19 cellular contexts compared by ENCODE assay signal in the genomic region with DNA sequence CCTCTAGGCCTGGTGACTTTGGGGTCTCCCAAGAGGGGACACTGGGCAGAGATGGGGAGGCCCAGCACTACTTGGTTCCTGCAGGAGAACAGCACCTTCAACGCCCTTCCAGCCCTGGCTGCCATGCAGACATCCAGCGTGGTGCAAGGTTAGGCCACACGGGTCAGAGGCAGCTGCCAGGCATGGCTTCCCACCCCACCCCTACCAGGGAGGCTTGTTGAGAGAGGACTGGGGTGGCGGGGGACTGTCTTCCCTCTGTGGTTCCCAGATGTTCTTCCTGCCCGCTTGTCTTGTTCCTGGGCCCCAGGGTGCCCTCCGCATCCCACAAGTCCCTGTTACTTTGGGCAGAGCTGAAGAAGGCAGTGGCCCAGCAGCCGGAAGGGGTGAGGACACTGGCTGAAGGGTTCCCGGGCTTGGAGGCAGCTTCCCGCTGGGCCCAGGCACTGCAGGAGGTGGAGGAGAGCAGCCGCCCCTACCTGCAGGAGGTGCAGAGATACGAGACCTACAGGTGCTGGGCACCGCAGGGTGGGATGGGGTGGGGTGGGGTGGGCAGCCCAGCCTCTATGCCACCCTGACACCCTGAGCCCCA. TPM values are rescaled to one million over a fixed set of nuclear protein-coding genes. Genes with fewer than 3 reads are reported as not detected.
DNase-seq lines count a peak whose midpoint lies in the region; ATAC-seq, FAIRE-seq and TF ChIP-seq lines count a peak whose summit lies in the region.
"Had no signal": no experiment of that assay in that cellular context is flagged by ENCODE, and none has a peak within 500 bp of the region (broad histone marks: within the 10 kb centered on the region; RNA-seq: fewer than 3 reads in every experiment).

No MANE protein-coding gene starts in this region.

- intact Hi-C loops in CD14-positive monocyte (cut with micrococcal nuclease): no loop called here
- intact Hi-C loops in esophagus squamous epithelium (cut with DNase I): no loop called here
- intact Hi-C loops in pancreas (cut with DNase I): loop anchor here in 1 of 3 donors (5.0 kb wide), 1 partner anchor 34 kb away; no protein-coding TSS in a partner anchor

- 84 to 89% methylated on average over 7 to 9 of the region's 12 CpGs for WGBS in esophagus squamous epithelium, 2 donors
- WGBS in pancreas, 2 donors: 90 to 99% methylated on average over 12 of the region's 12 CpGs

- H3K27me3 ChIP-seq in esophagus squamous epithelium: no peaks in the 10 kb centered on the region
- H3K27me3 ChIP-seq in pancreas: no peaks in the 10 kb centered on the region
- H3K27me3 ChIP-seq: BLaER1 had no signal

- no peak overlapping the region for H3K4me3 ChIP-seq in esophagus squamous epithelium
- no peak overlapping the region for H3K4me3 ChIP-seq in pancreas
- H3K4me3 ChIP-seq: BLaER1 had no signal

- no peak for TF ChIP-seq POLR2A in esophagus squamous epithelium (IDR thresholded peaks at IDR 0.05)

- H3K9me3 ChIP-seq in esophagus squamous epithelium (no peaks in the 10 kb centered on the region), pancreas (no peaks in the 10 kb centered on the region)
- H3K9me3 ChIP-seq: BLaER1 had no signal

- peaks cover 17 to 68% (median 21%) of the 10 kb centered on the region in 3 donors for H3K4me1 ChIP-seq in esophagus squamous epithelium
- H3K4me1 ChIP-seq in pancreas: peaks cover 9 to 30% (median 10%) of the 10 kb centered on the region in 3 donors
- H3K4me1 ChIP-seq: BLaER1 had no signal

- H3K36me3 ChIP-seq in esophagus squamous epithelium (peaks cover 0 to 54% (median 23%) of the 10 kb centered on the region in 3 donors), pancreas (peaks cover 0 to 7% (median 0%) of the 10 kb centered on the region in 3 donors)
- H3K36me3 ChIP-seq: BLaER1 had no signal

- H3K27me3 Mint-ChIP-seq in CD14-positive monocyte (ENCODE audit: low read depth in 3 of 3): peaks cover 0 to 3% (median 1%) of the 10 kb centered on the region in 3 donors
- H3K27me3 Mint-ChIP-seq in immature natural killer cell (ENCODE audit: low read depth in 3 of 3): no peaks in the 10 kb centered on the region
- H3K27me3 Mint-ChIP-seq: CD8-positive, alpha-beta memory T cell had no signal

- H3K4me3 Mint-ChIP-seq in CD14-positive monocyte (no peak overlapping the region), immature natural killer cell (no peak overlapping the region)
- H3K4me3 Mint-ChIP-seq: CD8-positive, alpha-beta memory T cell had no signal

- TF ChIP-seq CTCF in CD14-positive monocyte (IDR thresholded peaks at IDR 0.05) (no peak), esophagus squamous epithelium (IDR thresholded peaks at IDR 0.05) (no peak), pancreas (IDR thresholded peaks at IDR 0.05) (no peak)

- H3K27ac Mint-ChIP-seq in CD14-positive monocyte (no peak overlapping the region), immature natural killer cell (no peak overlapping the region)
- H3K27ac Mint-ChIP-seq: CD8-positive, alpha-beta memory T cell had no signal

- no peak for ATAC-seq in pancreas
- no peak for ATAC-seq in HG03135 (IDR thresholded peaks at IDR 0.05; ENCODE audit: unreplicated experiment)

- H3K4me1 Mint-ChIP-seq in CD14-positive monocyte: no peaks in the 10 kb centered on the region
- no peaks in the 10 kb centered on the region for H3K4me1 Mint-ChIP-seq in immature natural killer cell
- H3K4me1 Mint-ChIP-seq: CD8-positive, alpha-beta memory T cell had no signal

- FAIRE-seq in HTR-8/SVneo (lab: Jason Lieb, UNC) (peak; percentile 54), pancreas (lab: Jason Lieb, UNC) (no peak)
- FAIRE-seq: D721Med had no signal

- DNase-seq in CD14-positive monocyte (ENCODE audit: low spot score) (peak; percentile 33), HTR-8/SVneo (ENCODE audit: insufficient read length, low spot score) (no peak), esophagus squamous epithelium (lab: John Stamatoyannopoulos, UW) (no peak), pancreas (peak in 4 of 6 donors; percentile 10 to 55 (median 33)), DMS153 (lab: John Stamatoyannopoulos, UW) (no peak), immature natural killer cell (no peak)
- DNase-seq: DMS79 treated with DMSO at 0.1 percent for 48 hours; GOT3; NCI-H1417; NCI-H187; NCI-H2107; NCI-H510A; NCI-H748 treated with DMSO at 0.1 percent for 48 hours; NK-92 treated with Interleukin-12 subunit alpha and Interleukin-12 subunit beta, amount 100 ng/mL, for 24 hours had no signal

- H3K36me3 Mint-ChIP-seq in CD14-positive monocyte (no peaks in the 10 kb centered on the region), immature natural killer cell (no peaks in the 10 kb centered on the region)

- H3K9me3 Mint-ChIP-seq in CD14-positive monocyte (peaks cover 0 to 4% (median 0%) of the 10 kb centered on the region in 7 donors), immature natural killer cell (no peaks in the 10 kb centered on the region)
- H3K9me3 Mint-ChIP-seq: CD8-positive, alpha-beta memory T cell had no signal

- H3K27ac ChIP-seq in esophagus squamous epithelium: peak overlapping the region in 3 of 4 donors; percentile 89 to 96 (median 94)
- no peak overlapping the region for H3K27ac ChIP-seq in pancreas
- H3K27ac ChIP-seq: BLaER1, KMS-11 had no signal

RNA-seq across cellular contexts. Expression of gene PROM2, which starts 4.5 kb away (rescaled TPM):
- polyA plus RNA-seq in CD14-positive monocyte: not detected
- 100 to 1,000 TPM in 1 of 4 donors, 10 to 100 TPM in 3; 59.7 to 184 (median 83.5) TPM for total RNA-seq in esophagus squamous epithelium
- 10 to 100 TPM in 5 of 6 donors, 1 to 10 TPM in 1; 9.5 to 20.4 (median 12.8) TPM for total RNA-seq in pancreas
- polyA plus RNA-seq in pancreas: 10 to 100 TPM in 1 of 2 donors, 1 to 10 TPM in 1; 8.3 to 12.5 TPM
- not detected for polyA plus RNA-seq in immature natural killer cell
- polyA plus RNA-seq: CD8-positive, alpha-beta memory T cell had no signal

RNA-seq across cellular contexts. Expression of gene KCNIP3, which starts 18.4 kb away (rescaled TPM):
- polyA plus RNA-seq in CD14-positive monocyte (not detected), pancreas (1 to 10 TPM; 3.5 to 4.5 TPM), immature natural killer cell (not detected)
- total RNA-seq in esophagus squamous epithelium (1 to 10 TPM in 3 of 4 donors, under 1 TPM in 1; 0.15 to 7.4 (median 2.3) TPM), pancreas (1 to 10 TPM; 3.5 to 7.5 (median 3.6) TPM)
- total RNA-seq: CD8-positive, alpha-beta memory T cell had no signal
- polyA plus RNA-seq: CD8-positive, alpha-beta memory T cell had no signal

Comparison
In these comparisons a context has a peak if more than half of its experiments do, and no peak if none do; other contexts are left out.
1. DNase-seq: peak in CD14-positive monocyte (single experiment) and pancreas (4 of 6); none in HTR-8/SVneo (single experiment), esophagus squamous epithelium (single experiment), DMS153 (single experiment) and immature natural killer cell (0 of 3).
2. H3K27ac ChIP-seq: peak in esophagus squamous epithelium (3 of 4); none in pancreas (0 of 4).
3. RNA of gene PROM2, which starts 4.5 kb away (polyA plus RNA-seq): 8.3 to 12.5 TPM in pancreas; not detected in CD14-positive monocyte and not detected in immature natural killer cell; every median in the first group is over 4 times any median in the second.
4. RNA of gene KCNIP3, which starts 18.4 kb away (polyA plus RNA-seq): 3.5 to 4.5 TPM in pancreas; not detected in CD14-positive monocyte and not detected in immature natural killer cell; every median in the first group is over 4 times any median in the second.